1 cellular context compared by ENCODE assay signal in genomic region chr16:20764448-20764847, GRCh38.
TF ChIP-seq lines count a peak whose summit lies in the region.
"Not testable (repeated sequence)": the region's sequence is repeated elsewhere in the genome, so short reads cannot be mapped to it uniquely, and the experiment has no call there.

No MANE protein-coding gene starts in this region.

TF ChIP-seq in K562, 482 proteins besides CTCF, POLR2A, EP300 and RAD21:
- 0 out of 2 replicates have a peak, but pooled peaks have one; percentile 56 for TF ChIP-seq ZKSCAN8 (CRISPR knock-in tag; IDR thresholded peaks at IDR 0.05)
- TF ChIP-seq RCOR1 (IDR thresholded peaks at IDR 0.05; ENCODE audit: borderline replicate concordance in 1 of 2, low read depth in 2 of 2, low read length in 2 of 2), result peak in 1 of 2 experiments; percentile 4; a peak in 1 of 4 replicates
- 0 out of 2 replicates have a peak, but pooled peaks have one; percentile 38 for TF ChIP-seq ZEB2 (IDR thresholded peaks at IDR 0.05)
- TF ChIP-seq SOX6 (IDR thresholded peaks at IDR 0.05), result peak; percentile 71
- peak; percentile 94 for TF ChIP-seq ATF3 (IDR thresholded peaks at IDR 0.05)
- not testable (repeated sequence) for TF ChIP-seq ATF3 (CRISPR knock-in tag; conservative IDR thresholded peaks at IDR 0.05); JUND (tag; IDR thresholded peaks at IDR 0.05; ENCODE audit: borderline replicate concordance, low read depth, low read length); ZBTB40 (CRISPR knock-in tag; IDR thresholded peaks at IDR 0.05)
- peak; percentile 90 for TF ChIP-seq CEBPB (tag; IDR thresholded peaks at IDR 0.05)
- TF ChIP-seq JUND (IDR thresholded peaks at IDR 0.05; ENCODE audit: borderline replicate concordance, low read depth, low read length), result peak; percentile 44; the same call in 1 of the 2 replicates
- TF ChIP-seq ATF4 (CRISPR knock-in tag; IDR thresholded peaks at IDR 0.05), result 0 out of 2 replicates have a peak, but pooled peaks have one; percentile 42
- TF ChIP-seq SMAD3 (CRISPR knock-in tag; conservative IDR thresholded peaks at IDR 0.05), result 0 out of 2 replicates have a peak, but pooled peaks have one; percentile 30
- TF ChIP-seq ZBTB40 (IDR thresholded peaks at IDR 0.05), result 0 out of 2 replicates have a peak, but pooled peaks have one; percentile 2
- peak; percentile 90 for TF ChIP-seq CEBPG (CRISPR knock-in tag; IDR thresholded peaks at IDR 0.05)
- peak; percentile 88 to 92 for TF ChIP-seq CEBPG (tag; conservative IDR thresholded peaks at IDR 0.05 in 1 of 2, IDR thresholded peaks at IDR 0.05 in 1 of 2)
- TF ChIP-seq CXXC5 (CRISPR knock-in tag; IDR thresholded peaks at IDR 0.05), result peak; percentile 31; the same call in 1 of the 2 replicates
